ENCODE assay signal across 1 cellular context in genomic region chr20:46348972-46349741, GRCh38.
TF ChIP-seq lines count a peak whose summit lies in the region.

No MANE protein-coding gene starts in this region.

TF ChIP-seq in HepG2, 621 proteins besides CTCF, POLR2A, EP300 and RAD21 (continued from another document and continues in another):
- TF ChIP-seq GMEB2 (CRISPR knock-in tag; IDR thresholded peaks at IDR 0.05; ENCODE audit: low read depth) (no peak), ZSCAN12 (CRISPR knock-in tag; IDR thresholded peaks at IDR 0.05) (no peak), SNAI1 (CRISPR knock-in tag; IDR thresholded peaks at IDR 0.05; ENCODE audit: borderline replicate concordance) (no peak), ZNF768 (CRISPR knock-in tag; IDR thresholded peaks at IDR 0.05) (peak; percentile 19), MYC (CRISPR knock-in tag; IDR thresholded peaks at IDR 0.05; ENCODE audit: borderline replicate concordance) (no peak), ZKSCAN5 (CRISPR knock-in tag; IDR thresholded peaks at IDR 0.05) (no peak), ZBTB2 (CRISPR knock-in tag; IDR thresholded peaks at IDR 0.05; ENCODE audit: low read depth) (no peak), CBFB (CRISPR knock-in tag; IDR thresholded peaks at IDR 0.05) (no peak), ISL2 (CRISPR knock-in tag; IDR thresholded peaks at IDR 0.05) (no peak), FOSL2 (CRISPR knock-in tag; IDR thresholded peaks at IDR 0.05) (no peak), ZNF569 (CRISPR knock-in tag; IDR thresholded peaks at IDR 0.05; ENCODE audit: borderline replicate concordance) (no peak), ELF1 (CRISPR knock-in tag; IDR thresholded peaks at IDR 0.05) (no peak), PATZ1 (CRISPR knock-in tag; IDR thresholded peaks at IDR 0.05) (peak; percentile 62), MZF1 (CRISPR knock-in tag; IDR thresholded peaks at IDR 0.05; ENCODE audit: borderline replicate concordance) (no peak), SALL2 (CRISPR knock-in tag; IDR thresholded peaks at IDR 0.05) (no peak), ERF (CRISPR knock-in tag; IDR thresholded peaks at IDR 0.05) (0 out of 2 replicates have a peak, but pooled peaks have one; percentile 13), RFXAP (CRISPR knock-in tag; IDR thresholded peaks at IDR 0.05; ENCODE audit: borderline replicate concordance) (no peak), ARHGAP35 (CRISPR knock-in tag; IDR thresholded peaks at IDR 0.05; ENCODE audit: borderline replicate concordance) (no peak), SMYD3 (CRISPR knock-in tag; IDR thresholded peaks at IDR 0.05) (no peak), CHCHD3 (CRISPR knock-in tag; IDR thresholded peaks at IDR 0.05) (no peak), ZNF605 (CRISPR knock-in tag; IDR thresholded peaks at IDR 0.05) (no peak), E2F2 (CRISPR knock-in tag; IDR thresholded peaks at IDR 0.05; ENCODE audit: borderline replicate concordance) (no peak), HIVEP1 (CRISPR knock-in tag; IDR thresholded peaks at IDR 0.05) (no peak), RBM22 (optimal IDR thresholded peaks at IDR 0.05; ENCODE audit: low read length) (peak; percentile 15), KDM6A (CRISPR knock-in tag; IDR thresholded peaks at IDR 0.05; ENCODE audit: low read depth) (no peak), XRCC5 (optimal IDR thresholded peaks at IDR 0.05; ENCODE audit: low read length) (peak; percentile 83)
- TF ChIP-seq, protein P1, sequence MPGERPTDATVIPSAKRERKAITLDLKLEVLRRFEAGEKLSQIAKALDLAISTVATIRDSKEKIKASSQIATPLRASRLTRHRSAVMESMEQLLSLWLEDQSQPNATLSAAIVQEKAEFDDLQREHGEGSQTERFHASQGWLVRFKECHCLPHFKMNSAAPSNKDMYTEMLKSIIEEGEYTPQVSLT (CRISPR knock-in tag; IDR thresholded peaks at IDR 0.05; ENCODE audit: borderline replicate concordance, low read depth): no peak
- TF ChIP-seq, protein P2, sequence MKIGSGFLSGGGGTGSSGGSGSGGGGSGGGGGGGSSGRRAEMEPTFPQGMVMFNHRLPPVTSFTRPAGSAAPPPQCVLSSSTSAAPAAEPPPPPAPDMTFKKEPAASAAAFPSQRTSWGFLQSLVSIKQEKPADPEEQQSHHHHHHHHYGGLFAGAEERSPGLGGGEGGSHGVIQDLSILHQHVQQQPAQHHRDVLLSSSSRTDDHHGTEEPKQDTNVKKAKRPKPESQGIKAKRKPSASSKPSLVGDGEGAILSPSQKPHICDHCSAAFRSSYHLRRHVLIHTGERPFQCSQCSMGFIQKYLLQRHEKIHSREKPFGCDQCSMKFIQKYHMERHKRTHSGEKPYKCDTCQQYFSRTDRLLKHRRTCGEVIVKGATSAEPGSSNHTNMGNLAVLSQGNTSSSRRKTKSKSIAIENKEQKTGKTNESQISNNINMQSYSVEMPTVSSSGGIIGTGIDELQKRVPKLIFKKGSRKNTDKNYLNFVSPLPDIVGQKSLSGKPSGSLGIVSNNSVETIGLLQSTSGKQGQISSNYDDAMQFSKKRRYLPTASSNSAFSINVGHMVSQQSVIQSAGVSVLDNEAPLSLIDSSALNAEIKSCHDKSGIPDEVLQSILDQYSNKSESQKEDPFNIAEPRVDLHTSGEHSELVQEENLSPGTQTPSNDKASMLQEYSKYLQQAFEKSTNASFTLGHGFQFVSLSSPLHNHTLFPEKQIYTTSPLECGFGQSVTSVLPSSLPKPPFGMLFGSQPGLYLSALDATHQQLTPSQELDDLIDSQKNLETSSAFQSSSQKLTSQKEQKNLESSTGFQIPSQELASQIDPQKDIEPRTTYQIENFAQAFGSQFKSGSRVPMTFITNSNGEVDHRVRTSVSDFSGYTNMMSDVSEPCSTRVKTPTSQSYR (CRISPR knock-in tag; IDR thresholded peaks at IDR 0.05; ENCODE audit: borderline replicate concordance): no peak
- TF ChIP-seq, protein P3, sequence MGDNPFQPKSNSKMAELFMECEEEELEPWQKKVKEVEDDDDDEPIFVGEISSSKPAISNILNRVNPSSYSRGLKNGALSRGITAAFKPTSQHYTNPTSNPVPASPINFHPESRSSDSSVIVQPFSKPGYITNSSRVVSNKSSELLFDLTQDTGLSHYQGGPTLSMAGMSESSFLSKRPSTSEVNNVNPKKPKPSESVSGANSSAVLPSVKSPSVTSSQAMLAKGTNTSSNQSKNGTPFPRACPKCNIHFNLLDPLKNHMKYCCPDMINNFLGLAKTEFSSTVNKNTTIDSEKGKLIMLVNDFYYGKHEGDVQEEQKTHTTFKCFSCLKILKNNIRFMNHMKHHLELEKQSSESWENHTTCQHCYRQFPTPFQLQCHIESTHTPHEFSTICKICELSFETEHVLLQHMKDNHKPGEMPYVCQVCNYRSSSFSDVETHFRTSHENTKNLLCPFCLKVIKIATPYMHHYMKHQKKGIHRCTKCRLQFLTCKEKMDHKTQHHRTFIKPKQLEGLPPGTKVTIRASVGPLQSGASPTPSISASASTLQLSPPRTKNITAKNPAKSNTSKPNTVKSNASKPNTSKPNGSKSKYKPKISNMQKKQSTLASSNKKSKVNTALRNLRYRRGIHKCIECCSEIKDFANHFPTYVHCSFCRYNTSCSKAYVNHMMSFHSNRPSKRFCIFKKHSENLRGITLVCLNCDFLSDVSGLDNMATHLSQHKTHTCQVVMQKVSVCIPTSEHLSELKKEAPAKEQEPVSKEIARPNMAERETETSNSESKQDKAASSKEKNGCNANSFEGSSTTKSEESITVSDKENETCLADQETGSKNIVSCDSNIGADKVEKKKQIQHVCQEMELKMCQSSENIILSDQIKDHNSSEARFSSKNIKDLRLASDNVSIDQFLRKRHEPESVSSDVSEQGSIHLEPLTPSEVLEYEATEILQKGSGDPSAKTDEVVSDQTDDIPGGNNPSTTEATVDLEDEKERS (CRISPR knock-in tag; IDR thresholded peaks at IDR 0.05): no peak
- TF ChIP-seq, protein P4, sequence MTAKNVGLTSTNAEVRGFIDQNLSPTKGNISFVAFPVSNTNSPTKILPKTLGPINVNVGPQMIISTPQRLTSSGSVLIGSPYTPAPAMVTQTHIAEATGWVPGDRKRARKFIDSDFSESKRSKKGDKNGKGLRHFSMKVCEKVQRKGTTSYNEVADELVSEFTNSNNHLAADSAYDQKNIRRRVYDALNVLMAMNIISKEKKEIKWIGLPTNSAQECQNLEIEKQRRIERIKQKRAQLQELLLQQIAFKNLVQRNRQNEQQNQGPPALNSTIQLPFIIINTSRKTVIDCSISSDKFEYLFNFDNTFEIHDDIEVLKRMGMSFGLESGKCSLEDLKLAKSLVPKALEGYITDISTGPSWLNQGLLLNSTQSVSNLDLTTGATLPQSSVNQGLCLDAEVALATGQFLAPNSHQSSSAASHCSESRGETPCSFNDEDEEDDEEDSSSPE (CRISPR knock-in tag; IDR thresholded peaks at IDR 0.05): no peak
- TF ChIP-seq, protein P5, sequence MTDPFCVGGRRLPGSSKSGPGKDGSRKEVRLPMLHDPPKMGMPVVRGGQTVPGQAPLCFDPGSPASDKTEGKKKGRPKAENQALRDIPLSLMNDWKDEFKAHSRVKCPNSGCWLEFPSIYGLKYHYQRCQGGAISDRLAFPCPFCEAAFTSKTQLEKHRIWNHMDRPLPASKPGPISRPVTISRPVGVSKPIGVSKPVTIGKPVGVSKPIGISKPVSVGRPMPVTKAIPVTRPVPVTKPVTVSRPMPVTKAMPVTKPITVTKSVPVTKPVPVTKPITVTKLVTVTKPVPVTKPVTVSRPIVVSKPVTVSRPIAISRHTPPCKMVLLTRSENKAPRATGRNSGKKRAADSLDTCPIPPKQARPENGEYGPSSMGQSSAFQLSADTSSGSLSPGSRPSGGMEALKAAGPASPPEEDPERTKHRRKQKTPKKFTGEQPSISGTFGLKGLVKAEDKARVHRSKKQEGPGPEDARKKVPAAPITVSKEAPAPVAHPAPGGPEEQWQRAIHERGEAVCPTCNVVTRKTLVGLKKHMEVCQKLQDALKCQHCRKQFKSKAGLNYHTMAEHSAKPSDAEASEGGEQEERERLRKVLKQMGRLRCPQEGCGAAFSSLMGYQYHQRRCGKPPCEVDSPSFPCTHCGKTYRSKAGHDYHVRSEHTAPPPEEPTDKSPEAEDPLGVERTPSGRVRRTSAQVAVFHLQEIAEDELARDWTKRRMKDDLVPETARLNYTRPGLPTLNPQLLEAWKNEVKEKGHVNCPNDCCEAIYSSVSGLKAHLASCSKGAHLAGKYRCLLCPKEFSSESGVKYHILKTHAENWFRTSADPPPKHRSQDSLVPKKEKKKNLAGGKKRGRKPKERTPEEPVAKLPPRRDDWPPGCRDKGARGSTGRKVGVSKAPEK (CRISPR knock-in tag; IDR thresholded peaks at IDR 0.05; ENCODE audit: borderline replicate concordance): no peak
- TF ChIP-seq, protein P6, sequence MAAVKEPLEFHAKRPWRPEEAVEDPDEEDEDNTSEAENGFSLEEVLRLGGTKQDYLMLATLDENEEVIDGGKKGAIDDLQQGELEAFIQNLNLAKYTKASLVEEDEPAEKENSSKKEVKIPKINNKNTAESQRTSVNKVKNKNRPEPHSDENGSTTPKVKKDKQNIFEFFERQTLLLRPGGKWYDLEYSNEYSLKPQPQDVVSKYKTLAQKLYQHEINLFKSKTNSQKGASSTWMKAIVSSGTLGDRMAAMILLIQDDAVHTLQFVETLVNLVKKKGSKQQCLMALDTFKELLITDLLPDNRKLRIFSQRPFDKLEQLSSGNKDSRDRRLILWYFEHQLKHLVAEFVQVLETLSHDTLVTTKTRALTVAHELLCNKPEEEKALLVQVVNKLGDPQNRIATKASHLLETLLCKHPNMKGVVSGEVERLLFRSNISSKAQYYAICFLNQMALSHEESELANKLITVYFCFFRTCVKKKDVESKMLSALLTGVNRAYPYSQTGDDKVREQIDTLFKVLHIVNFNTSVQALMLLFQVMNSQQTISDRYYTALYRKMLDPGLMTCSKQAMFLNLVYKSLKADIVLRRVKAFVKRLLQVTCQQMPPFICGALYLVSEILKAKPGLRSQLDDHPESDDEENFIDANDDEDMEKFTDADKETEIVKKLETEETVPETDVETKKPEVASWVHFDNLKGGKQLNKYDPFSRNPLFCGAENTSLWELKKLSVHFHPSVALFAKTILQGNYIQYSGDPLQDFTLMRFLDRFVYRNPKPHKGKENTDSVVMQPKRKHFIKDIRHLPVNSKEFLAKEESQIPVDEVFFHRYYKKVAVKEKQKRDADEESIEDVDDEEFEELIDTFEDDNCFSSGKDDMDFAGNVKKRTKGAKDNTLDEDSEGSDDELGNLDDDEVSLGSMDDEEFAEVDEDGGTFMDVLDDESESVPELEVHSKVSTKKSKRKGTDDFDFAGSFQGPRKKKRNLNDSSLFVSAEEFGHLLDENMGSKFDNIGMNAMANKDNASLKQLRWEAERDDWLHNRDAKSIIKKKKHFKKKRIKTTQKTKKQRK (IDR thresholded peaks at IDR 0.05; ENCODE audit: low read length): no peak
- TF ChIP-seq, protein P7, sequence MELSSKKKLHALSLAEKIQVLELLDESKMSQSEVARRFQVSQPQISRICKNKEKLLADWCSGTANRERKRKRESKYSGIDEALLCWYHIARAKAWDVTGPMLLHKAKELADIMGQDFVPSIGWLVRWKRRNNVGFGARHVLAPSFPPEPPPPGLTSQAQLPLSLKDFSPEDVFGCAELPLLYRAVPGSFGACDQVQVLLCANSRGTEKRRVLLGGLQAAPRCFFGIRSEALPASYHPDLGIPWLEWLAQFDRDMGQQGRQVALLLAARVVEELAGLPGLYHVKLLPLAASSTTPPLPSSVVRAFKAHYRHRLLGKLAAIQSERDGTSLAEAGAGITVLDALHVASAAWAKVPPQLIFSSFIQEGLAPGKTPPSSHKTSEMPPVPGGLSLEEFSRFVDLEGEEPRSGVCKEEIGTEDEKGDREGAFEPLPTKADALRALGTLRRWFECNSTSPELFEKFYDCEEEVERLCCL (CRISPR knock-in tag; IDR thresholded peaks at IDR 0.05; ENCODE audit: borderline replicate concordance): 0 out of 2 replicates have a peak, but pooled peaks have one; percentile 51
